Comparison of ENCODE assay signal across 26 cellular contexts in genomic region chr2:94994914-94995236, GRCh38. TPM values are rescaled to one million over a fixed set of nuclear protein-coding genes. Genes with fewer than 3 reads are reported as not detected.
A peak's percentile ranks its signal among the peaks of the same experiment; 100 is the strongest.
DNase-seq lines count a peak whose midpoint lies in the region; ATAC-seq and TF ChIP-seq lines count a peak whose summit lies in the region.
"Had no signal": no experiment of that assay in that cellular context is flagged by ENCODE, and none has a peak within 500 bp of the region (broad histone marks: within the 10 kb centered on the region; RNA-seq: fewer than 3 reads in every experiment).

No MANE protein-coding gene starts in this region.

- H4K20me1 ChIP-seq in PC-9 (ENCODE audit: insufficient read depth) = no peaks in the 10 kb centered on the region

- H3K4me3 ChIP-seq in HEK293 (ENCODE audit: low read depth, low read length) (no peak overlapping the region), Panc1 (ENCODE audit: low read depth in 2 of 2, low read length in 2 of 2) (no peak overlapping the region), PC-9 (no peak overlapping the region)
- H3K4me3 ChIP-seq: BLaER1, GM12878, GM23248, HAP-1 had no signal

- H3K4me1 ChIP-seq in HEK293 (ENCODE audit: control insufficient read depth, insufficient read depth, low read length) (no peaks in the 10 kb centered on the region), Panc1 (ENCODE audit: control insufficient read depth, insufficient read depth, low read length) (no peaks in the 10 kb centered on the region), PC-9 (replicated peaks; ENCODE audit: insufficient read depth) (no peaks in the 10 kb centered on the region)
- H3K4me1 ChIP-seq: Caco-2, HAP-1 had no signal

- no peak overlapping the region for H3K4me2 ChIP-seq in PC-9
- H3K4me2 ChIP-seq: BLaER1 had no signal

- H3K9me3 ChIP-seq in HEK293 (ENCODE audit: control insufficient read depth, insufficient read depth, low read depth, low read length) (no peaks in the 10 kb centered on the region), Panc1 (ENCODE audit: control insufficient read depth, insufficient read depth, low read depth, low read length) (no peaks in the 10 kb centered on the region), PC-9 (ENCODE audit: insufficient read depth, low read depth) (no peaks in the 10 kb centered on the region)
- H3K9me3 ChIP-seq: BLaER1, Caco-2, HAP-1 had no signal

- TF ChIP-seq CTCF in HEK293 (tag by site-specific recombination; IDR thresholded peaks at IDR 0.05) (no peak), Panc1 (IDR thresholded peaks at IDR 0.05) (no peak), PC-9 (conservative IDR thresholded peaks at IDR 0.05) (no peak)

- POLR2A ChIA-PET in HEK293 (lab: Yijun Ruan, JAX) = no interaction called here
- POLR2A ChIA-PET in Panc1 (lab: Charles Lee) = no interaction called here
- POLR2A ChIA-PET in PC-9 (lab: Charles Lee; ENCODE audit: unreplicated experiment) = no interaction called here

- H3K36me3 ChIP-seq in HEK293 (ENCODE audit: control insufficient read depth in 2 of 2, insufficient read depth in 1 of 2, low read length in 2 of 2) (no peaks in the 10 kb centered on the region), Panc1 (ENCODE audit: control insufficient read depth, insufficient read depth, low read length) (no peaks in the 10 kb centered on the region), PC-9 (ENCODE audit: low read depth) (no peaks in the 10 kb centered on the region)
- H3K36me3 ChIP-seq: BLaER1, HAP-1 had no signal

- CTCF ChIA-PET in HEK293 (lab: Yijun Ruan, JAX) = interaction anchor here (2.6 kb wide), 1 partner anchor 9 kb away, joined by 13 read pairs; no protein-coding TSS in a partner anchor
- CTCF ChIA-PET in Panc1 (lab: Charles Lee) = no interaction called here
- CTCF ChIA-PET in PC-9 (lab: Charles Lee) = no interaction called here

- no peak overlapping the region for H2AFZ ChIP-seq in PC-9
- H2AFZ ChIP-seq: GM23248 had no signal

- intact Hi-C loops in Panc1 (cut with micrococcal nuclease; ENCODE audit: unreplicated experiment) = no loop called here
- intact Hi-C loops in posterior vena cava (cut with DNase I) = no loop called here
- intact Hi-C loops in PC-9 (cut with micrococcal nuclease; ENCODE audit: unreplicated experiment) = no loop called here

- DNase-seq in Panc1 (ENCODE audit: low read depth, low spot score) = no peak
- peak; percentile 9 for DNase-seq in iris pigment epithelial cell (ENCODE audit: low read depth)
- DNase-seq in posterior vena cava (ENCODE audit: low spot score) = peak; percentile 6
- DNase-seq in PC-9 = no peak
- no peak for DNase-seq in DMS 273 treated with DMSO at 0.1 percent for 48 hours (lab: John Stamatoyannopoulos, UW)
- DNase-seq: ACHN; CD4-positive, alpha-beta T cell; DND-41; GM23248; Kasumi-1; NCI-H1694; NCI-H2081; NCI-H2171; NCI-H524 treated with DMSO at 0.1 percent for 48 hours; Right ventricle myocardium superior had no signal

- H3K79me2 ChIP-seq in PC-9 (ENCODE audit: low read depth) = no peaks in the 10 kb centered on the region

- in situ Hi-C loops in Panc1 (cut with HindIII; ENCODE audit: low pct_unique_long_range_greater_than_20kb, low sequenced_read_pairs) = no loop called here

- no peaks in the 10 kb centered on the region for H3K9me2 ChIP-seq in PC-9 (ENCODE audit: insufficient read depth)

- H3K27ac ChIP-seq in HEK293 (ENCODE audit: extremely low read depth, low read depth, low read length) (no peak overlapping the region), Panc1 (ENCODE audit: low read length) (no peak overlapping the region), PC-9 (no peak overlapping the region)
- H3K27ac ChIP-seq: BLaER1, GM23248 had no signal

- ATAC-seq in Panc1 = 0 out of 2 replicates have a peak, but pooled peaks have one; percentile 28
- ATAC-seq in HG03342 (IDR thresholded peaks at IDR 0.05; ENCODE audit: unreplicated experiment) = no peak
- no peak for ATAC-seq in GM19467 (IDR thresholded peaks at IDR 0.05; ENCODE audit: unreplicated experiment)

- BruUV-seq in Panc1 (replicated peaks; lab: Mats Ljungman, UMichigan) = no TSS peak
- BruUV-seq in PC-9 (replicated peaks; lab: Mats Ljungman, UMichigan) = no TSS peak

- H3K27me3 ChIP-seq in Panc1 (ENCODE audit: control insufficient read depth, insufficient read depth, low read length) (peaks cover 5% of the 10 kb centered on the region; the same call in 1 of the 2 replicates), PC-9 (ENCODE audit: insufficient read depth, low read depth) (peaks cover 16% of the 10 kb centered on the region; the same call in 1 of the 2 replicates)

- H3F3A ChIP-seq in PC-9 (ENCODE audit: insufficient read depth, low read depth) = no peaks in the 10 kb centered on the region

TF ChIP-seq in HEK293, 187 proteins besides CTCF, POLR2A, EP300 and RAD21:
- TF ChIP-seq ZNF521 (tag by site-specific recombination; IDR thresholded peaks at IDR 0.05) = 0 out of 2 replicates have a peak, but pooled peaks have one; percentile 52
- peak; percentile 93; the same call in 1 of the 2 replicates for TF ChIP-seq ZNF768 (tag by site-specific recombination; IDR thresholded peaks at IDR 0.05)
- no peak for TF ChIP-seq ZNF629 (tag by site-specific recombination; IDR thresholded peaks at IDR 0.05)
- TF ChIP-seq, protein P1, sequence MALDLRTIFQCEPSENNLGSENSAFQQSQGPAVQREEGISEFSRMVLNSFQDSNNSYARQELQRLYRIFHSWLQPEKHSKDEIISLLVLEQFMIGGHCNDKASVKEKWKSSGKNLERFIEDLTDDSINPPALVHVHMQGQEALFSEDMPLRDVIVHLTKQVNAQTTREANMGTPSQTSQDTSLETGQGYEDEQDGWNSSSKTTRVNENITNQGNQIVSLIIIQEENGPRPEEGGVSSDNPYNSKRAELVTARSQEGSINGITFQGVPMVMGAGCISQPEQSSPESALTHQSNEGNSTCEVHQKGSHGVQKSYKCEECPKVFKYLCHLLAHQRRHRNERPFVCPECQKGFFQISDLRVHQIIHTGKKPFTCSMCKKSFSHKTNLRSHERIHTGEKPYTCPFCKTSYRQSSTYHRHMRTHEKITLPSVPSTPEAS (tag by site-specific recombination; IDR thresholded peaks at IDR 0.05) = peak; percentile 99

RNA-seq across cellular contexts. Expression of gene MAL, which starts 30.6 kb away (rescaled TPM):
- total RNA-seq in Panc1 (2021; ENCODE audit: unreplicated experiment) (1.3 TPM), posterior vena cava (1 to 10 TPM; 1.0 to 1.6 TPM), PC-9 (2021) (146 and 171 TPM in 2 replicates)
- polyA plus RNA-seq in Panc1 (2012; ENCODE audit: insufficient read length) = 1.6 TPM
- total RNA-seq: Caco-2, GM23248, MCF 10A, OCI-LY7, RPMI7951, SK-MEL-5 had no signal
- polyA plus RNA-seq: GM23248 had no signal

Comparison
In these comparisons a context has a peak if more than half of its experiments do, and no peak if none do; other contexts are left out.
1. DNase-seq: peak in iris pigment epithelial cell (single experiment) and posterior vena cava (single experiment); none in Panc1 (single experiment), PC-9 (0 of 2) and DMS 273 treated with DMSO at 0.1 percent for 48 hours (single experiment).
2. RNA of gene MAL, which starts 30.6 kb away (total RNA-seq): 146 to 171 TPM in PC-9; 1.0 to 1.6 TPM in posterior vena cava and 1.3 TPM in Panc1 (single experiment); every median in the first group is over 10 times any median in the second.